Comparison of ENCODE assay signal across 20 cellular contexts in genomic region chr1:159030865-159031472, GRCh38. TPM values are rescaled to one million over a fixed set of nuclear protein-coding genes. Genes with fewer than 3 reads are reported as not detected.
DNase-seq lines count a peak whose midpoint lies in the region; ATAC-seq and TF ChIP-seq lines count a peak whose summit lies in the region.
"Had no signal": no experiment of that assay in that cellular context is flagged by ENCODE, and none has a peak within 500 bp of the region (broad histone marks: within the 10 kb centered on the region; RNA-seq: fewer than 3 reads in every experiment).

No MANE protein-coding gene starts in this region.

- ATAC-seq in activated naive CD8-positive, alpha-beta T cell treated with anti-CD3 and anti-CD28 coated beads, Interleukin-2, amount 50 U/mL, for 24 hours = no peak
- ATAC-seq in T-helper 17 cell = no peak
- no peak for ATAC-seq in stimulated activated memory B cell treated with anti-CD40 and anti-IgM and Interleukin-4, amounts not matched to agents 10 μg/mL and 1 μg/mL and 100 μg/mL, for 72 hours
- ATAC-seq: K562, right cardiac atrium, T-cell had no signal

- TF ChIP-seq CTCF in epithelial cell of esophagus (IDR thresholded peaks at IDR 0.05; ENCODE audit: insufficient read depth, low read depth, low read length, missing control alignments) (no peak), GM20000 (IDR thresholded peaks at IDR 0.05; ENCODE audit: extremely low read depth, missing control alignments) (no peak)

- peak overlapping the region; percentile 46 for H3K27ac Mint-ChIP-seq in activated naive CD8-positive, alpha-beta T cell
- no peak overlapping the region for H3K27ac Mint-ChIP-seq in activated naive CD8-positive, alpha-beta T cell treated with anti-CD3 and anti-CD28 coated beads, Interleukin-2, amount 50 U/mL, for 24 hours
- peak overlapping the region; percentile 56 for H3K27ac Mint-ChIP-seq in T-helper 17 cell
- H3K27ac Mint-ChIP-seq in stimulated activated memory B cell treated with anti-CD40 and anti-IgM and Interleukin-4, amounts not matched to agents 10 μg/mL and 1 μg/mL and 100 μg/mL, for 72 hours = peak overlapping the region; percentile 78

- H3K4me1 Mint-ChIP-seq in activated naive CD8-positive, alpha-beta T cell (ENCODE audit: low read depth) = peaks cover 50% of the 10 kb centered on the region
- peaks cover 53% of the 10 kb centered on the region for H3K4me1 Mint-ChIP-seq in activated naive CD8-positive, alpha-beta T cell treated with anti-CD3 and anti-CD28 coated beads, Interleukin-2, amount 50 U/mL, for 24 hours
- peaks cover 36% of the 10 kb centered on the region for H3K4me1 Mint-ChIP-seq in T-helper 17 cell
- H3K4me1 Mint-ChIP-seq in stimulated activated memory B cell treated with anti-CD40 and anti-IgM and Interleukin-4, amounts not matched to agents 10 μg/mL and 1 μg/mL and 100 μg/mL, for 72 hours = peaks cover 82% of the 10 kb centered on the region

- DNase-seq in activated naive CD8-positive, alpha-beta T cell treated with anti-CD3 and anti-CD28 coated beads, Interleukin-2, amount 50 U/mL, for 24 hours = no peak
- DNase-seq in T-helper 17 cell (no peak), epithelial cell of esophagus (ENCODE audit: low read depth) (peak; percentile 9), NCI-H128 (lab: John Stamatoyannopoulos, UW; ENCODE audit: unreplicated experiment) (no peak), GM20000 (ENCODE audit: low spot score) (no peak)
- no peak for DNase-seq in stimulated activated CD4-positive, alpha-beta T cell treated with anti-CD3 and anti-CD28 coated beads, Interleukin-4, amount 100 ng/mL, for 24 hours
- DNase-seq: ACHN; activated effector memory CD4-positive, alpha-beta T cell treated with Interleukin-2 at 50 U/mL for 16 hours; anterior cingulate cortex; foreskin melanocyte; kidney glomerular epithelial cell; NCI-H2081 treated with DMSO at 0.1 percent for 48 hours; NCI-H526; SHP77 treated with DMSO at 0.1 percent for 48 hours; T-cell had no signal

- peaks cover 52% of the 10 kb centered on the region for H3K36me3 Mint-ChIP-seq in activated naive CD8-positive, alpha-beta T cell
- peaks cover 79% of the 10 kb centered on the region for H3K36me3 Mint-ChIP-seq in activated naive CD8-positive, alpha-beta T cell treated with anti-CD3 and anti-CD28 coated beads, Interleukin-2, amount 50 U/mL, for 24 hours (ENCODE audit: low read depth)
- H3K36me3 Mint-ChIP-seq in T-helper 17 cell (ENCODE audit: low read depth) = peaks cover 18% of the 10 kb centered on the region
- H3K36me3 Mint-ChIP-seq in stimulated activated memory B cell treated with anti-CD40 and anti-IgM and Interleukin-4, amounts not matched to agents 10 μg/mL and 1 μg/mL and 100 μg/mL, for 72 hours = peaks cover 95% of the 10 kb centered on the region

- H3K4me3 ChIP-seq in epithelial cell of esophagus (ENCODE audit: low read length) = no peak overlapping the region
- H3K4me3 ChIP-seq: K562 had no signal

- H3K4me3 Mint-ChIP-seq in activated naive CD8-positive, alpha-beta T cell = no peak overlapping the region
- no peak overlapping the region for H3K4me3 Mint-ChIP-seq in activated naive CD8-positive, alpha-beta T cell treated with anti-CD3 and anti-CD28 coated beads, Interleukin-2, amount 50 U/mL, for 24 hours
- H3K4me3 Mint-ChIP-seq in T-helper 17 cell = no peak overlapping the region
- no peak overlapping the region for H3K4me3 Mint-ChIP-seq in stimulated activated memory B cell treated with anti-CD40 and anti-IgM and Interleukin-4, amounts not matched to agents 10 μg/mL and 1 μg/mL and 100 μg/mL, for 72 hours

- no peaks in the 10 kb centered on the region for H3K27me3 Mint-ChIP-seq in activated naive CD8-positive, alpha-beta T cell
- no peaks in the 10 kb centered on the region for H3K27me3 Mint-ChIP-seq in activated naive CD8-positive, alpha-beta T cell treated with anti-CD3 and anti-CD28 coated beads, Interleukin-2, amount 50 U/mL, for 24 hours
- H3K27me3 Mint-ChIP-seq in T-helper 17 cell = no peaks in the 10 kb centered on the region
- H3K27me3 Mint-ChIP-seq in stimulated activated memory B cell treated with anti-CD40 and anti-IgM and Interleukin-4, amounts not matched to agents 10 μg/mL and 1 μg/mL and 100 μg/mL, for 72 hours = no peaks in the 10 kb centered on the region
- H3K27me3 Mint-ChIP-seq: T-cell had no signal

- no peaks in the 10 kb centered on the region for H3K9me3 ChIP-seq in T-helper 17 cell (ENCODE audit: control insufficient read depth, low read length, poor library complexity, severe bottlenecking)

- H3K9me3 Mint-ChIP-seq in activated naive CD8-positive, alpha-beta T cell (ENCODE audit: low read depth) = peaks cover 4% of the 10 kb centered on the region
- no peaks in the 10 kb centered on the region for H3K9me3 Mint-ChIP-seq in activated naive CD8-positive, alpha-beta T cell treated with anti-CD3 and anti-CD28 coated beads, Interleukin-2, amount 50 U/mL, for 24 hours
- H3K9me3 Mint-ChIP-seq in stimulated activated memory B cell treated with anti-CD40 and anti-IgM and Interleukin-4, amounts not matched to agents 10 μg/mL and 1 μg/mL and 100 μg/mL, for 72 hours = peaks cover 3% of the 10 kb centered on the region

RNA-seq across cellular contexts. Expression of gene IFI16, which starts 21.3 kb away (rescaled TPM):
- 10 to 100 TPM; 68.0 to 82.8 TPM for total RNA-seq in T-helper 17 cell

RNA-seq across cellular contexts. Expression of gene AIM2, which starts 45.6 kb away (rescaled TPM):
- 1 to 10 TPM; 3.4 to 6.0 TPM for total RNA-seq in T-helper 17 cell
- total RNA-seq: chondrocyte had no signal
